ENCODE assay signal across 1 cellular context in genomic region chr4:47074836-47075235, GRCh38.
TF ChIP-seq lines count a peak whose summit lies in the region.

No MANE protein-coding gene starts in this region.

TF ChIP-seq in GM23338, 12 proteins besides CTCF, POLR2A, EP300 and RAD21 (continued from another document):
- TF ChIP-seq, protein P1, sequence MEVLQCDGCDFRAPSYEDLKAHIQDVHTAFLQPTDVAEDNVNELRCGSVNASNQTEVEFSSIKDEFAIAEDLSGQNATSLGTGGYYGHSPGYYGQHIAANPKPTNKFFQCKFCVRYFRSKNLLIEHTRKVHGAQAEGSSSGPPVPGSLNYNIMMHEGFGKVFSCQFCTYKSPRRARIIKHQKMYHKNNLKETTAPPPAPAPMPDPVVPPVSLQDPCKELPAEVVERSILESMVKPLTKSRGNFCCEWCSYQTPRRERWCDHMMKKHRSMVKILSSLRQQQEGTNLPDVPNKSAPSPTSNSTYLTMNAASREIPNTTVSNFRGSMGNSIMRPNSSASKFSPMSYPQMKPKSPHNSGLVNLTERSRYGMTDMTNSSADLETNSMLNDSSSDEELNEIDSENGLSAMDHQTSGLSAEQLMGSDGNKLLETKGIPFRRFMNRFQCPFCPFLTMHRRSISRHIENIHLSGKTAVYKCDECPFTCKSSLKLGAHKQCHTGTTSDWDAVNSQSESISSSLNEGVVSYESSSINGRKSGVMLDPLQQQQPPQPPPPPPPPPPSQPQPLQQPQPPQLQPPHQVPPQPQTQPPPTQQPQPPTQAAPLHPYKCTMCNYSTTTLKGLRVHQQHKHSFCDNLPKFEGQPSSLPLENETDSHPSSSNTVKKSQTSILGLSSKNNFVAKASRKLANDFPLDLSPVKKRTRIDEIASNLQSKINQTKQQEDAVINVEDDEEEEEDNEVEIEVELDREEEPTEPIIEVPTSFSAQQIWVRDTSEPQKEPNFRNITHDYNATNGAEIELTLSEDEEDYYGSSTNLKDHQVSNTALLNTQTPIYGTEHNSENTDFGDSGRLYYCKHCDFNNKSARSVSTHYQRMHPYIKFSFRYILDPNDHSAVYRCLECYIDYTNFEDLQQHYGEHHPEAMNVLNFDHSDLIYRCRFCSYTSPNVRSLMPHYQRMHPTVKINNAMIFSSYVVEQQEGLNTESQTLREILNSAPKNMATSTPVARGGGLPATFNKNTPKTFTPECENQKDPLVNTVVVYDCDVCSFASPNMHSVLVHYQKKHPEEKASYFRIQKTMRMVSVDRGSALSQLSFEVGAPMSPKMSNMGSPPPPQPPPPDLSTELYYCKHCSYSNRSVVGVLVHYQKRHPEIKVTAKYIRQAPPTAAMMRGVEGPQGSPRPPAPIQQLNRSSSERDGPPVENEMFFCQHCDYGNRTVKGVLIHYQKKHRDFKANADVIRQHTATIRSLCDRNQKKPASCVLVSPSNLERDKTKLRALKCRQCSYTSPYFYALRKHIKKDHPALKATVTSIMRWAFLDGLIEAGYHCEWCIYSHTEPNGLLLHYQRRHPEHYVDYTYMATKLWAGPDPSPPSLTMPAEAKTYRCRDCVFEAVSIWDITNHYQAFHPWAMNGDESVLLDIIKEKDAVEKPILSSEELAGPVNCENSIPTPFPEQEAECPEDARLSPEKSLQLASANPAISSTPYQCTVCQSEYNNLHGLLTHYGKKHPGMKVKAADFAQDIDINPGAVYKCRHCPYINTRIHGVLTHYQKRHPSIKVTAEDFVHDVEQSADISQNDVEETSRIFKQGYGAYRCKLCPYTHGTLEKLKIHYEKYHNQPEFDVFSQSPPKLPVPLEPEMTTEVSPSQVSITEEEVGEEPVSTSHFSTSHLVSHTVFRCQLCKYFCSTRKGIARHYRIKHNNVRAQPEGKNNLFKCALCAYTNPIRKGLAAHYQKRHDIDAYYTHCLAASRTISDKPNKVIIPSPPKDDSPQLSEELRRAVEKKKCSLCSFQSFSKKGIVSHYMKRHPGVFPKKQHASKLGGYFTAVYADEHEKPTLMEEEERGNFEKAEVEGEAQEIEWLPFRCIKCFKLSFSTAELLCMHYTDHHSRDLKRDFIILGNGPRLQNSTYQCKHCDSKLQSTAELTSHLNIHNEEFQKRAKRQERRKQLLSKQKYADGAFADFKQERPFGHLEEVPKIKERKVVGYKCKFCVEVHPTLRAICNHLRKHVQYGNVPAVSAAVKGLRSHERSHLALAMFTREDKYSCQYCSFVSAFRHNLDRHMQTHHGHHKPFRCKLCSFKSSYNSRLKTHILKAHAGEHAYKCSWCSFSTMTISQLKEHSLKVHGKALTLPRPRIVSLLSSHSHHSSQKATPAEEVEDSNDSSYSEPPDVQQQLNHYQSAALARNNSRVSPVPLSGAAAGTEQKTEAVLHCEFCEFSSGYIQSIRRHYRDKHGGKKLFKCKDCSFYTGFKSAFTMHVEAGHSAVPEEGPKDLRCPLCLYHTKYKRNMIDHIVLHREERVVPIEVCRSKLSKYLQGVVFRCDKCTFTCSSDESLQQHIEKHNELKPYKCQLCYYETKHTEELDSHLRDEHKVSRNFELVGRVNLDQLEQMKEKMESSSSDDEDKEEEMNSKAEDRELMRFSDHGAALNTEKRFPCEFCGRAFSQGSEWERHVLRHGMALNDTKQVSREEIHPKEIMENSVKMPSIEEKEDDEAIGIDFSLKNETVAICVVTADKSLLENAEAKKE (CRISPR knock-in tag; IDR thresholded peaks at IDR 0.05) = no peak
- TF ChIP-seq ETS1 (IDR thresholded peaks at IDR 0.05) = no peak
- no peak for TF ChIP-seq ZNF114 (CRISPR knock-in tag; IDR thresholded peaks at IDR 0.05)
- no peak for TF ChIP-seq NANOG (IDR thresholded peaks at IDR 0.05; ENCODE audit: borderline replicate concordance)
- TF ChIP-seq POLR2AphosphoS5 (IDR thresholded peaks at IDR 0.05; ENCODE audit: low read depth) = no peak
- no peak for TF ChIP-seq JUNB (IDR thresholded peaks at IDR 0.05; ENCODE audit: unreplicated experiment)
- no peak for TF ChIP-seq EZH2 (IDR thresholded peaks at IDR 0.05; ENCODE audit: low read depth, unreplicated experiment)
